8 cellular contexts compared by ENCODE assay signal in the genomic region with DNA sequence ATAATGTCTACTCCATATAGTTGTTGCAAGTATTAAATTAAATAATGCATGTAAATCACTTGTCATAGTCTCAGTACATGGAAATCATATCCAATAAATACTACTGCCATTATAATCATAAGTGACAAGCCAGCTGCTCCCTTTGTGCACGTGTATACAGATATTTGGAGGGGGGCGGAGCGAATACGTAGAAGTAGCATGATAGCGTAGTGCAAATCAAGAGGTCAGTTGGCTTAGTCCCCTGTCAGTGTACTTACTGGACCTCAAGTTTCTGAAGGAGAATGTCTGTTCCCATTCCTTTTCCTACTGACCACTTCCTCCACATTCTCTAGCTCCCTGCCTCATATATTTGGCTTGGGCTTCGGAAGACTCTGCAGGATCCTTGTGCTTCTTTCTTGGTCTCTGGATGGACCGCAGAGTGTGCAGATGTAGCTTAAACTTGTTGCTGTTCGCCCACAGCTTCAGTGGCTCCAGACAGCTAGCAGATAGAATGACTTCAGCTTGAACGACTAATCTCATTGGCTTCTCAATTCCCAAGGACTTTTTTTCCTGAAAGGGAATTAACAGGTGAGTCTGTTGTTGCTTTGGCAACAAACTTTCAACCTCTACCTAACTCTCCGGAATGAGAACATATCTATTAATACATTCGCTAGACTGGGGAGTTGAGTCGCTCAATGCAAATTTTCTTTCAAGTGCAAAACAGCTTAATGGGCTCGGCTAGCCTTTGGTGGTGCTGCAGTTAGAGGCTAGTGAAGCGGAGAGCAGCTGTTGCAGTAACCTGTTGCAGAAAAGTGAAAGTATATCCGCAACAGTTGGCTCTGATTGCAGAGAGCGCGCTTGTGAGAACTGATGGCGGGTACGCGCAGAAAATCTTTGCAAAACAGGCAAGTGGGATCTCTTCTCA. TPM values are rescaled to one million over a fixed set of nuclear protein-coding genes. Genes with fewer than 3 reads are reported as not detected.
DNase-seq lines count a peak whose midpoint lies in the region; ATAC-seq and TF ChIP-seq lines count a peak whose summit lies in the region.

A gene with protein sequence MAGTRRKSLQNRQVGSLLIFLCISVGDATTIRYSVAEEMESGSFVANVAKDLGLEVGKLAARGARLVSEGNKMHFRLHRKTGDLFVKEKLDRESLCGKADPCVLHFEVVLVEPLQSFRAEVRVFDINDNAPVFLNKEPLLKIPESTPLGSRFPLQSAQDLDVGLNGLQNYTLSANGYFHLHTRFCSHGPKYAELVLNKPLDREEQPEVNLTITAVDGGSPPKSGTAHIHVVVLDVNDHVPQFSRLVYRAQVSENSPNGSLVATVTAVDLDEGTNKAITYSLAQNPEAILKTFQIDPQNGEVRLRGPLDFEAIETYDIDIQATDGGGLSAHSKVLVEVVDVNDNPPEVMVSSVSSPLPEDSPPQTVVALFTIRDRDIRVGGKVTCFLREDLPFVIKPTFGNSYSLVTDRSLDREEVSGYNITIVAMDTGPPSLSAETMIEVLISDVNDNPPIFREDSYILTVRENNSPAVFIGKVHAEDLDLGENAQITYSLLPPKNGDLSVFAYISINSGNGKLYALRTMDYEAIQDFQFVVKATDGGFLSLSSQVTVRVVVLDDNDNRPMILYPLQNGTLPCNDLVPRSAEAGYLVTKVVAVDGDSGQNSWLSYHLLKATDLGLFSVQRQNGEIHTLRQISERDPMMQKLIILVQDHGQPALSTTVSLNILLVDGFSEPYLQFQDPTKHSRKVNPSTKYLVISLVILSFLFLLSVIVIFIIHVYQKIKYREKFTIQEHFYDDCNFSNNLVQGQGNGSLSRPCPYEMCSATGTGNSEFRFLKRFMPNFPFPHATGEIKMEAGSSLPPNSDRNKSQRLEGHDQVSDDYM (plus strand): TSS at position 753 of the 904 bp plus-strand sequence. CDS start 97 bp downstream, at position 850.

- H3K9me3 Mint-ChIP-seq in brain, result peaks cover 0 to 12% (median 3%) of the 10 kb centered on the region in 5 experiments

- H3K27me3 Mint-ChIP-seq in brain, result peaks cover 20% of the 10 kb centered on the region

- H3K27me3 ChIP-seq in heart right ventricle, result peaks cover 0 to 94% (median 44%) of the 10 kb centered on the region in 7 donors
- H3K27me3 ChIP-seq in lung (ENCODE audit: control insufficient read depth, insufficient read depth), result peaks cover 5% of the 10 kb centered on the region
- H3K27me3 ChIP-seq in uterus, result peaks cover 0 to 20% of the 10 kb centered on the region in 2 donors

- H3K27ac Mint-ChIP-seq in brain, result peak within 1 kb of the TSS in 4 of 5 experiments; percentile 33 to 68 (median 46)

- no peak for TF ChIP-seq POLR2A in uterus (IDR thresholded peaks at IDR 0.05)

- H3K4me3 ChIP-seq in heart right ventricle (peak within 1 kb of the TSS in 9 of 10 donors; percentile 26 to 60 (median 49)), lung (peak within 1 kb of the TSS; percentile 42), uterus (peak within 1 kb of the TSS; percentile 39 to 40)

- TF ChIP-seq CTCF in heart right ventricle (IDR thresholded peaks at IDR 0.05) (no peak), brain (conservative IDR thresholded peaks at IDR 0.05) (no peak), lung (IDR thresholded peaks at IDR 0.05; ENCODE audit: control extremely low read depth, extremely low read depth) (no peak), uterus (IDR thresholded peaks at IDR 0.05) (no peak)

- DNase-seq in heart right ventricle (no peak), Right ventricle myocardium inferior (ENCODE audit: missing footprints) (no peak), lung (ENCODE audit: low spot score) (no peak), uterus (no peak), left colon (no peak)
- no peak for DNase-seq in effector CD8-positive, alpha-beta T cell (lab: John Stamatoyannopoulos, UW)
- DNase-seq in stimulated activated CD4-positive, alpha-beta T cell treated with anti-CD3 and anti-CD28 coated beads, Interleukin-2, amount 100 ng/mL, for 24 hours, result no peak

- H3K9me3 ChIP-seq in heart right ventricle (peaks cover 0 to 3% (median 0%) of the 10 kb centered on the region in 11 donors), lung (ENCODE audit: control insufficient read depth in 2 of 2, insufficient read depth in 1 of 2, low read length in 1 of 2) (peaks cover 3 to 14% of the 10 kb centered on the region in 2 donors), uterus (no peaks in the 10 kb centered on the region)

- peaks cover 0 to 13% (median 0%) of the 10 kb centered on the region in 9 donors for H3K4me1 ChIP-seq in heart right ventricle
- peaks cover 0 to 3% of the 10 kb centered on the region in 2 donors for H3K4me1 ChIP-seq in lung (ENCODE audit: control insufficient read depth in 2 of 2, insufficient read depth in 2 of 2, low read length in 2 of 2)
- H3K4me1 ChIP-seq in uterus, result no peaks in the 10 kb centered on the region

- H3K27ac ChIP-seq in heart right ventricle (no peak within 1 kb of the TSS), lung (ENCODE audit: low read depth in 1 of 2, low read length in 1 of 2) (no peak within 1 kb of the TSS), uterus (no peak within 1 kb of the TSS)

- no peaks in the 10 kb centered on the region for H3K36me3 Mint-ChIP-seq in brain

- WGBS in heart right ventricle, 2 donors, result 13 to 18% methylated on average over 20 of the region's 20 CpGs
- 19 to 22% methylated on average over 20 of the region's 20 CpGs for WGBS in lung, 2 donors

- ATAC-seq in heart right ventricle (no peak), Right ventricle myocardium inferior (no peak), lung (ENCODE audit: insufficient read depth, low FRiP score) (peak; percentile 27), left colon (no peak)

- H3K36me3 ChIP-seq in heart right ventricle (no peaks in the 10 kb centered on the region), lung (ENCODE audit: control insufficient read depth in 2 of 2, insufficient read depth in 2 of 2, low read length in 2 of 2) (no peaks in the 10 kb centered on the region), uterus (no peaks in the 10 kb centered on the region)

- H3K4me1 Mint-ChIP-seq in brain, result peaks cover 18% of the 10 kb centered on the region

- H3K4me3 Mint-ChIP-seq in brain, result peak within 1 kb of the TSS; percentile 88 to 93 (median 91)

- intact Hi-C loops in heart right ventricle (cut with DNase I) (no loop called here), Right ventricle myocardium inferior (cut with DNase I) (no loop called here), uterus (cut with DNase I; ENCODE audit: low total_unique reads) (no loop called here), left colon (cut with DNase I, micrococcal nuclease) (no loop called here)

RNA-seq across cellular contexts. Expression of the gene that starts here (rescaled TPM):
- total RNA-seq in heart right ventricle (not detected), Right ventricle myocardium inferior (not detected), lung (under 1 TPM; 0.11 to 0.28 TPM), uterus (under 1 TPM in 1 of 4 donors, not detected in 3; 0.28 TPM), left colon (not detected)
- polyA plus RNA-seq in heart right ventricle (not detected), brain (ENCODE audit: insufficient read depth, low read depth, low replicate concordance) (0.32 TPM), lung (under 1 TPM; 0.01 to 0.04 TPM)

Comparison
In these comparisons a context has a peak if more than half of its experiments do, and no peak if none do; other contexts are left out.
1. Peak in ATAC-seq and H3K4me3 ChIP-seq in lung; RNA of the gene not detected or under 1 TPM.